In genomic region chr3:140601881-140602280, GRCh38 we compare ENCODE assay signal across 1 cellular context.
TF ChIP-seq lines count a peak whose summit lies in the region.

No MANE protein-coding gene starts in this region.

TF ChIP-seq in GM23338, 12 proteins besides CTCF, POLR2A, EP300 and RAD21:
- TF ChIP-seq, protein P1, sequence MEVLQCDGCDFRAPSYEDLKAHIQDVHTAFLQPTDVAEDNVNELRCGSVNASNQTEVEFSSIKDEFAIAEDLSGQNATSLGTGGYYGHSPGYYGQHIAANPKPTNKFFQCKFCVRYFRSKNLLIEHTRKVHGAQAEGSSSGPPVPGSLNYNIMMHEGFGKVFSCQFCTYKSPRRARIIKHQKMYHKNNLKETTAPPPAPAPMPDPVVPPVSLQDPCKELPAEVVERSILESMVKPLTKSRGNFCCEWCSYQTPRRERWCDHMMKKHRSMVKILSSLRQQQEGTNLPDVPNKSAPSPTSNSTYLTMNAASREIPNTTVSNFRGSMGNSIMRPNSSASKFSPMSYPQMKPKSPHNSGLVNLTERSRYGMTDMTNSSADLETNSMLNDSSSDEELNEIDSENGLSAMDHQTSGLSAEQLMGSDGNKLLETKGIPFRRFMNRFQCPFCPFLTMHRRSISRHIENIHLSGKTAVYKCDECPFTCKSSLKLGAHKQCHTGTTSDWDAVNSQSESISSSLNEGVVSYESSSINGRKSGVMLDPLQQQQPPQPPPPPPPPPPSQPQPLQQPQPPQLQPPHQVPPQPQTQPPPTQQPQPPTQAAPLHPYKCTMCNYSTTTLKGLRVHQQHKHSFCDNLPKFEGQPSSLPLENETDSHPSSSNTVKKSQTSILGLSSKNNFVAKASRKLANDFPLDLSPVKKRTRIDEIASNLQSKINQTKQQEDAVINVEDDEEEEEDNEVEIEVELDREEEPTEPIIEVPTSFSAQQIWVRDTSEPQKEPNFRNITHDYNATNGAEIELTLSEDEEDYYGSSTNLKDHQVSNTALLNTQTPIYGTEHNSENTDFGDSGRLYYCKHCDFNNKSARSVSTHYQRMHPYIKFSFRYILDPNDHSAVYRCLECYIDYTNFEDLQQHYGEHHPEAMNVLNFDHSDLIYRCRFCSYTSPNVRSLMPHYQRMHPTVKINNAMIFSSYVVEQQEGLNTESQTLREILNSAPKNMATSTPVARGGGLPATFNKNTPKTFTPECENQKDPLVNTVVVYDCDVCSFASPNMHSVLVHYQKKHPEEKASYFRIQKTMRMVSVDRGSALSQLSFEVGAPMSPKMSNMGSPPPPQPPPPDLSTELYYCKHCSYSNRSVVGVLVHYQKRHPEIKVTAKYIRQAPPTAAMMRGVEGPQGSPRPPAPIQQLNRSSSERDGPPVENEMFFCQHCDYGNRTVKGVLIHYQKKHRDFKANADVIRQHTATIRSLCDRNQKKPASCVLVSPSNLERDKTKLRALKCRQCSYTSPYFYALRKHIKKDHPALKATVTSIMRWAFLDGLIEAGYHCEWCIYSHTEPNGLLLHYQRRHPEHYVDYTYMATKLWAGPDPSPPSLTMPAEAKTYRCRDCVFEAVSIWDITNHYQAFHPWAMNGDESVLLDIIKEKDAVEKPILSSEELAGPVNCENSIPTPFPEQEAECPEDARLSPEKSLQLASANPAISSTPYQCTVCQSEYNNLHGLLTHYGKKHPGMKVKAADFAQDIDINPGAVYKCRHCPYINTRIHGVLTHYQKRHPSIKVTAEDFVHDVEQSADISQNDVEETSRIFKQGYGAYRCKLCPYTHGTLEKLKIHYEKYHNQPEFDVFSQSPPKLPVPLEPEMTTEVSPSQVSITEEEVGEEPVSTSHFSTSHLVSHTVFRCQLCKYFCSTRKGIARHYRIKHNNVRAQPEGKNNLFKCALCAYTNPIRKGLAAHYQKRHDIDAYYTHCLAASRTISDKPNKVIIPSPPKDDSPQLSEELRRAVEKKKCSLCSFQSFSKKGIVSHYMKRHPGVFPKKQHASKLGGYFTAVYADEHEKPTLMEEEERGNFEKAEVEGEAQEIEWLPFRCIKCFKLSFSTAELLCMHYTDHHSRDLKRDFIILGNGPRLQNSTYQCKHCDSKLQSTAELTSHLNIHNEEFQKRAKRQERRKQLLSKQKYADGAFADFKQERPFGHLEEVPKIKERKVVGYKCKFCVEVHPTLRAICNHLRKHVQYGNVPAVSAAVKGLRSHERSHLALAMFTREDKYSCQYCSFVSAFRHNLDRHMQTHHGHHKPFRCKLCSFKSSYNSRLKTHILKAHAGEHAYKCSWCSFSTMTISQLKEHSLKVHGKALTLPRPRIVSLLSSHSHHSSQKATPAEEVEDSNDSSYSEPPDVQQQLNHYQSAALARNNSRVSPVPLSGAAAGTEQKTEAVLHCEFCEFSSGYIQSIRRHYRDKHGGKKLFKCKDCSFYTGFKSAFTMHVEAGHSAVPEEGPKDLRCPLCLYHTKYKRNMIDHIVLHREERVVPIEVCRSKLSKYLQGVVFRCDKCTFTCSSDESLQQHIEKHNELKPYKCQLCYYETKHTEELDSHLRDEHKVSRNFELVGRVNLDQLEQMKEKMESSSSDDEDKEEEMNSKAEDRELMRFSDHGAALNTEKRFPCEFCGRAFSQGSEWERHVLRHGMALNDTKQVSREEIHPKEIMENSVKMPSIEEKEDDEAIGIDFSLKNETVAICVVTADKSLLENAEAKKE (CRISPR knock-in tag; IDR thresholded peaks at IDR 0.05), result no peak
- TF ChIP-seq ZNF331 (CRISPR knock-in tag; IDR thresholded peaks at IDR 0.05; ENCODE audit: low read depth), result no peak
